1 cellular context compared by ENCODE assay signal in genomic region chr5:141422742-141423291, GRCh38.
TF ChIP-seq lines count a peak whose summit lies in the region.

No MANE protein-coding gene starts in this region.

TF ChIP-seq in HEK293, 187 proteins besides CTCF, POLR2A, EP300 and RAD21:
- TF ChIP-seq, protein P1, sequence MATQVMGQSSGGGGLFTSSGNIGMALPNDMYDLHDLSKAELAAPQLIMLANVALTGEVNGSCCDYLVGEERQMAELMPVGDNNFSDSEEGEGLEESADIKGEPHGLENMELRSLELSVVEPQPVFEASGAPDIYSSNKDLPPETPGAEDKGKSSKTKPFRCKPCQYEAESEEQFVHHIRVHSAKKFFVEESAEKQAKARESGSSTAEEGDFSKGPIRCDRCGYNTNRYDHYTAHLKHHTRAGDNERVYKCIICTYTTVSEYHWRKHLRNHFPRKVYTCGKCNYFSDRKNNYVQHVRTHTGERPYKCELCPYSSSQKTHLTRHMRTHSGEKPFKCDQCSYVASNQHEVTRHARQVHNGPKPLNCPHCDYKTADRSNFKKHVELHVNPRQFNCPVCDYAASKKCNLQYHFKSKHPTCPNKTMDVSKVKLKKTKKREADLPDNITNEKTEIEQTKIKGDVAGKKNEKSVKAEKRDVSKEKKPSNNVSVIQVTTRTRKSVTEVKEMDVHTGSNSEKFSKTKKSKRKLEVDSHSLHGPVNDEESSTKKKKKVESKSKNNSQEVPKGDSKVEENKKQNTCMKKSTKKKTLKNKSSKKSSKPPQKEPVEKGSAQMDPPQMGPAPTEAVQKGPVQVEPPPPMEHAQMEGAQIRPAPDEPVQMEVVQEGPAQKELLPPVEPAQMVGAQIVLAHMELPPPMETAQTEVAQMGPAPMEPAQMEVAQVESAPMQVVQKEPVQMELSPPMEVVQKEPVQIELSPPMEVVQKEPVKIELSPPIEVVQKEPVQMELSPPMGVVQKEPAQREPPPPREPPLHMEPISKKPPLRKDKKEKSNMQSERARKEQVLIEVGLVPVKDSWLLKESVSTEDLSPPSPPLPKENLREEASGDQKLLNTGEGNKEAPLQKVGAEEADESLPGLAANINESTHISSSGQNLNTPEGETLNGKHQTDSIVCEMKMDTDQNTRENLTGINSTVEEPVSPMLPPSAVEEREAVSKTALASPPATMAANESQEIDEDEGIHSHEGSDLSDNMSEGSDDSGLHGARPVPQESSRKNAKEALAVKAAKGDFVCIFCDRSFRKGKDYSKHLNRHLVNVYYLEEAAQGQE (tag by site-specific recombination; IDR thresholded peaks at IDR 0.05) = 0 out of 2 replicates have a peak, but pooled peaks have one; percentile 50
- TF ChIP-seq, protein P2, sequence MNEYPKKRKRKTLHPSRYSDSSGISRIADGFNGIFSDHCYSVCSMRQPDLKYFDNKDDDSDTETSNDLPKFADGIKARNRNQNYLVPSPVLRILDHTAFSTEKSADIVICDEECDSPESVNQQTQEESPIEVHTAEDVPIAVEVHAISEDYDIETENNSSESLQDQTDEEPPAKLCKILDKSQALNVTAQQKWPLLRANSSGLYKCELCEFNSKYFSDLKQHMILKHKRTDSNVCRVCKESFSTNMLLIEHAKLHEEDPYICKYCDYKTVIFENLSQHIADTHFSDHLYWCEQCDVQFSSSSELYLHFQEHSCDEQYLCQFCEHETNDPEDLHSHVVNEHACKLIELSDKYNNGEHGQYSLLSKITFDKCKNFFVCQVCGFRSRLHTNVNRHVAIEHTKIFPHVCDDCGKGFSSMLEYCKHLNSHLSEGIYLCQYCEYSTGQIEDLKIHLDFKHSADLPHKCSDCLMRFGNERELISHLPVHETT (tag by site-specific recombination; IDR thresholded peaks at IDR 0.05) = no peak
- TF ChIP-seq ZNF23 (tag by site-specific recombination; IDR thresholded peaks at IDR 0.05; ENCODE audit: borderline replicate concordance) = no peak
- no peak for TF ChIP-seq ZNF510 (tag by site-specific recombination; IDR thresholded peaks at IDR 0.05; ENCODE audit: insufficient replicate concordance)
- TF ChIP-seq SP3 (tag by site-specific recombination; IDR thresholded peaks at IDR 0.05) = no peak
- TF ChIP-seq ZNF513 (tag by site-specific recombination; IDR thresholded peaks at IDR 0.05) = no peak
- TF ChIP-seq ZBTB48 (tag by site-specific recombination; IDR thresholded peaks at IDR 0.05) = no peak
